In the genomic region with DNA sequence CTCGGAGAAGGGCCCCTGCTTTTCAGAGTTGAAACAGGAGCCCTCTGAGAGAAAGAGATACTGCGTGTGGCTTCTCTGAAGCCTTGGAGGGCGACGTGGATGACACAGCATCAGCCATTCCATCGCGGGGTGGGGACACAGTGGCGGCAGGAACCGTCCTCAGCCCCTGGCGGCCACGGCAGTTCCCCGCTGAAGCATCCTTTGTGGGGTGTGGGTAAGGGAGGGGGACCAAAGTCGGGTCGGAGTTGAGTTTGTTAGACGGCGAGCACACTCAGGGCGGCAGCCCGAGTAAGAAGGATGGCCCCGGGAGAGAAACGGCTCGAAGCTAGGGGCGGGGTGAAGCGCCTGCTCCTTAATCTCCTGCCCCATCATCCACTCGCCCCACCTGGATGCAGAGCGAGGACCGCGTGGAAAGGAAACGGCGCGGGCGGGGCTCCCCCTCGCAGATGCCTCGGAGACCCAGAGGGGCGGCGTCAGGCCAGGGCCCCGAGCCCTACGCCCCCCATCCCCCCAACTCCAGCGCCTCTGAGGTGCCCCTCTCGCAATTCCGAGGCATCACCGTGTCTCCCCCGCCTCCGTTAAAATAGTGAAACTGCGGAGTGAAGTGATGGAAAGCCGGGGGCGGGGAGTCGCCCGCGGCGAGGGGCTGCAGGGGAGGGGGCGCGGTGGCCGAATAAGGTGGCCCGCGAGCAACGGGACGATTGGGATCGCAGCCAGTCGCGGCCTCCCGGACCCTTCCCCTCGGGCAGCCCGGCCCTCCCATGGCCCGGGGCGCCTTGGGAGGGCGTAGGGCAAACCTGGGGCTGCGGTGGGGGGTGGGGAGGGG, we compare ENCODE assay signal across 8 cellular contexts. TPM values are rescaled to one million over a fixed set of nuclear protein-coding genes. Genes with fewer than 3 reads are reported as not detected.
DNase-seq lines count a peak whose midpoint lies in the region; ATAC-seq and TF ChIP-seq lines count a peak whose summit lies in the region.

No MANE protein-coding gene starts in this region.

- ATAC-seq in GM19328 (IDR thresholded peaks at IDR 0.05; ENCODE audit: unreplicated experiment) (peak; percentile 18), HG03520 (IDR thresholded peaks at IDR 0.05; ENCODE audit: unreplicated experiment) (peak; percentile 30), lower lobe of right lung (peak; percentile 25 to 48)

- peaks cover 23% of the 10 kb centered on the region for H3K4me1 ChIP-seq in lower lobe of right lung

- DNase-seq in BJ (ENCODE audit: low read depth) (no peak), lower lobe of right lung (peak; percentile 59), HPDE6-E6E7 (ENCODE audit: extremely low spot score) (no peak)
- peak; percentile 63 for DNase-seq in central memory CD4-positive, alpha-beta T cell
- peak; percentile 53 to 54 for DNase-seq in stimulated activated CD8-positive, alpha-beta memory T cell treated with anti-CD3 and anti-CD28 coated beads, Interleukin-15, amount 100 ng/mL, for 48 hours (ENCODE audit: low read depth in 2 of 2)

- H3K27me3 ChIP-seq in BJ (ENCODE audit: control insufficient read depth, insufficient read depth, low read length) (no peaks in the 10 kb centered on the region), lower lobe of right lung (ENCODE audit: low read depth) (no peaks in the 10 kb centered on the region)

- H3K36me3 ChIP-seq in BJ (ENCODE audit: control insufficient read depth, insufficient read depth, low read length) (no peaks in the 10 kb centered on the region), lower lobe of right lung (no peaks in the 10 kb centered on the region)

- H3K9me3 ChIP-seq in lower lobe of right lung, result no peaks in the 10 kb centered on the region

- CTCF ChIA-PET in BJ (lab: Yijun Ruan, JAX), result interaction anchor here (0.6 to 1.6 kb wide), 3 partner anchors 19 to 136 kb away, joined by 3 to 8 read pairs (median 4); no protein-coding TSS in a partner anchor

- POLR2A ChIA-PET in BJ (lab: Charles Lee), result no interaction called here

- TF ChIP-seq CTCF in BJ (IDR thresholded peaks at IDR 0.05; ENCODE audit: insufficient read depth, low read depth, low read length), result peak; percentile 47
- TF ChIP-seq CTCF in WI38 (IDR thresholded peaks at IDR 0.05; ENCODE audit: low read depth, low read length), result 0 out of 2 replicates have a peak, but pooled peaks have one; percentile 13
- no peak for TF ChIP-seq CTCF in lower lobe of right lung (IDR thresholded peaks at IDR 0.05)

- intact Hi-C loops in lower lobe of right lung (cut with DNase I), result no loop called here

- H3K4me3 ChIP-seq in BJ (ENCODE audit: low read depth, low read length) (peak overlapping the region; percentile 91), WI38 (ENCODE audit: low read depth, low read length) (peak overlapping the region; percentile 93), lower lobe of right lung (peak overlapping the region; percentile 99)

- H3K27ac ChIP-seq in lower lobe of right lung, result peak overlapping the region; percentile 95

RNA-seq across cellular contexts. Expression of a gene that starts 0.8 kb away (rescaled TPM):
- 1.2 and 1.5 TPM in 2 replicates for polyA plus RNA-seq in BJ (2011; rRNA removed)
- polyA minus RNA-seq in BJ (2011; rRNA and poly(A)+ RNA removed), result 20.8 and 24.4 TPM in 2 replicates
- 62.8 TPM for total RNA-seq in lower lobe of right lung

Comparison
In these comparisons a context has a peak if more than half of its experiments do, and no peak if none do; other contexts are left out.
1. DNase-seq: peak in central memory CD4-positive, alpha-beta T cell (single experiment), lower lobe of right lung (single experiment) and stimulated activated CD8-positive, alpha-beta memory T cell treated with anti-CD3 and anti-CD28 coated beads, Interleukin-15, amount 100 ng/mL, for 48 hours (2 of 2); none in BJ (single experiment) and HPDE6-E6E7 (single experiment).
2. Peak in every context shown above with its lines, with median percentiles within 50 percentile points of each other: H3K4me3 ChIP-seq and ATAC-seq.